ENCODE assay signal across 12 cellular contexts in genomic region chr1:14733053-14733778, GRCh38.
A peak's percentile ranks its signal among the peaks of the same experiment; 100 is the strongest.
DNase-seq lines count a peak whose midpoint lies in the region; ATAC-seq lines count a peak whose summit lies in the region.
"Had no signal": no experiment of that assay in that cellular context is flagged by ENCODE, and none has a peak within 500 bp of the region (broad histone marks: within the 10 kb centered on the region; RNA-seq: fewer than 3 reads in every experiment).

No MANE protein-coding gene starts in this region.

- no peak for ATAC-seq in GM18907 (IDR thresholded peaks at IDR 0.05; ENCODE audit: unreplicated experiment)
- no peak for ATAC-seq in activated naive CD4-positive, alpha-beta T cell treated with anti-CD3 and anti-CD28 coated beads, Interleukin-2, amount 50 U/mL, for 72 hours

- H3K9me3 Mint-ChIP-seq in activated naive CD4-positive, alpha-beta T cell treated with anti-CD3 and anti-CD28 coated beads, Interleukin-2, amount 50 U/mL, for 72 hours: no peaks in the 10 kb centered on the region

- no peak overlapping the region for H3K27ac ChIP-seq in SK-N-MC
- H3K27ac ChIP-seq: vagina had no signal

- DNase-seq in NCI-H748 (lab: John Stamatoyannopoulos, UW; ENCODE audit: unreplicated experiment) (peak; percentile 5), NCI-H748 treated with DMSO at 0.1 percent for 48 hours (lab: John Stamatoyannopoulos, UW) (no peak), SK-N-MC (ENCODE audit: low read depth, low spot score) (no peak), ureter (ENCODE audit: low spot score) (peak; percentile 48), NCI-H2081 treated with DMSO at 0.1 percent for 48 hours (lab: John Stamatoyannopoulos, UW) (no peak)
- no peak for DNase-seq in activated naive CD4-positive, alpha-beta T cell treated with anti-CD3 and anti-CD28 coated beads, Interleukin-2, amount 50 U/mL, for 72 hours (ENCODE audit: low spot score in 2 of 2)
- DNase-seq: activated CD4-positive, alpha-beta T cell treated with anti-CD3 and anti-CD28 coated beads for 48 hours; central memory CD4-positive, alpha-beta T cell; stimulated activated CD4-positive, alpha-beta T cell treated with anti-CD3 and anti-CD28 coated beads, Interleukin-15, amount 100 ng/mL, for 24 hours had no signal

- H3K27ac Mint-ChIP-seq in activated naive CD4-positive, alpha-beta T cell treated with anti-CD3 and anti-CD28 coated beads, Interleukin-2, amount 50 U/mL, for 72 hours: no peak overlapping the region

- no peaks in the 10 kb centered on the region for H3K36me3 ChIP-seq in SK-N-MC (ENCODE audit: insufficient read depth, low read length)
- H3K36me3 ChIP-seq: vagina had no signal

- no peak overlapping the region for H3K9ac ChIP-seq in SK-N-MC (ENCODE audit: insufficient read length)

- H3K4me3 ChIP-seq in SK-N-MC (peak overlapping the region; percentile 1; the same call in 1 of the 2 replicates), iPS-18c (ENCODE audit: insufficient read depth, low read depth, low read length) (peak overlapping the region; percentile 1; the same call in 1 of the 2 replicates)
- H3K4me3 ChIP-seq: vagina had no signal

- H3K9me3 ChIP-seq in SK-N-MC (ENCODE audit: low read depth, low read length) (no peaks in the 10 kb centered on the region), iPS-18c (ENCODE audit: control insufficient read depth, insufficient read depth, low read length) (peaks cover 3% of the 10 kb centered on the region)
- H3K9me3 ChIP-seq: vagina had no signal

- H3K36me3 Mint-ChIP-seq in activated naive CD4-positive, alpha-beta T cell treated with anti-CD3 and anti-CD28 coated beads, Interleukin-2, amount 50 U/mL, for 72 hours: no peaks in the 10 kb centered on the region

Comparison
In these comparisons a context has a peak if more than half of its experiments do, and no peak if none do; other contexts are left out.
1. DNase-seq: peak in NCI-H748 (single experiment) and ureter (single experiment); none in NCI-H748 treated with DMSO at 0.1 percent for 48 hours (single experiment), SK-N-MC (single experiment), activated naive CD4-positive, alpha-beta T cell treated with anti-CD3 and anti-CD28 coated beads, Interleukin-2, amount 50 U/mL, for 72 hours (0 of 2) and NCI-H2081 treated with DMSO at 0.1 percent for 48 hours (single experiment).